In genomic region chr13:73142091-73142490, GRCh38 we compare ENCODE assay signal across 10 cellular contexts.
DNase-seq lines count a peak whose midpoint lies in the region; ATAC-seq, FAIRE-seq and TF ChIP-seq lines count a peak whose summit lies in the region.
"Had no signal": no experiment of that assay in that cellular context is flagged by ENCODE, and none has a peak within 500 bp of the region (broad histone marks: within the 10 kb centered on the region; RNA-seq: fewer than 3 reads in every experiment).

No MANE protein-coding gene starts in this region.

- TF ChIP-seq CTCF in cardiac muscle cell (IDR thresholded peaks at IDR 0.05; ENCODE audit: low read depth, low read length) (no peak), lower lobe of right lung (IDR thresholded peaks at IDR 0.05) (no peak), thyroid gland (IDR thresholded peaks at IDR 0.05) (no peak)

- TF ChIP-seq POLR2A in thyroid gland (IDR thresholded peaks at IDR 0.05) = peak in 1 of 2 donors; percentile 16
- TF ChIP-seq POLR2A in GM12891 (IDR thresholded peaks at IDR 0.05; ENCODE audit: low read depth, low read length) = no peak

- H3K9me3 ChIP-seq in cardiac muscle cell (ENCODE audit: low read depth) = no peaks in the 10 kb centered on the region
- H3K9me3 ChIP-seq in lower lobe of right lung = no peaks in the 10 kb centered on the region
- H3K9me3 ChIP-seq in thyroid gland = no peaks in the 10 kb centered on the region

- intact Hi-C loops in Right ventricle myocardium superior (cut with DNase I) = no loop called here
- intact Hi-C loops in lower lobe of right lung (cut with DNase I) = no loop called here
- intact Hi-C loops in thyroid gland (cut with DNase I) = no loop called here

- WGBS in thyroid gland, 2 donors = 26 to 38% methylated on average over 5 of the region's 5 CpGs

- DNase-seq in cardiac muscle cell (ENCODE audit: low read depth in 1 of 2, low spot score in 1 of 2) (peak; percentile 10 to 31), Right ventricle myocardium superior (no peak), NCI-H748 treated with DMSO at 0.1 percent for 48 hours (lab: John Stamatoyannopoulos, UW) (peak; percentile 77), lower lobe of right lung (no peak), thyroid gland (peak; percentile 52 to 60), islet precursor cell (no peak), GM12891 (ENCODE audit: insufficient read length, low spot score) (no peak), SKM-1 treated with dmso at 0.1 percent for 144 hours (lab: John Stamatoyannopoulos, UW; ENCODE audit: unreplicated experiment) (no peak)
- DNase-seq: activated CD8-positive, alpha-beta T cell treated with anti-CD3 and anti-CD28 coated beads, Interleukin-2, amount 10 ng/mL, durations not matched to agents 7 days and 5 days; midbrain had no signal

- H3K36me3 ChIP-seq in cardiac muscle cell (no peaks in the 10 kb centered on the region), lower lobe of right lung (no peaks in the 10 kb centered on the region), thyroid gland (no peaks in the 10 kb centered on the region)

- peaks cover 11% of the 10 kb centered on the region for H3K4me1 ChIP-seq in cardiac muscle cell (ENCODE audit: low read depth)
- peaks cover 10% of the 10 kb centered on the region for H3K4me1 ChIP-seq in lower lobe of right lung
- peaks cover 21 to 36% of the 10 kb centered on the region in 2 donors for H3K4me1 ChIP-seq in thyroid gland

- peak overlapping the region; percentile 48 for H3K27ac ChIP-seq in cardiac muscle cell
- peak overlapping the region; percentile 4 for H3K27ac ChIP-seq in lower lobe of right lung
- peak overlapping the region; percentile 63 to 93 (median 78) for H3K27ac ChIP-seq in thyroid gland

- no peak overlapping the region for H3K4me3 ChIP-seq in cardiac muscle cell
- H3K4me3 ChIP-seq in lower lobe of right lung = peak overlapping the region; percentile 17
- no peak overlapping the region for H3K4me3 ChIP-seq in thyroid gland (replicated peaks in 1 of 3)

- no peak for FAIRE-seq in GM12891 (lab: Jason Lieb, UNC)

- H3K27me3 ChIP-seq in cardiac muscle cell (no peaks in the 10 kb centered on the region), lower lobe of right lung (ENCODE audit: low read depth) (no peaks in the 10 kb centered on the region), thyroid gland (no peaks in the 10 kb centered on the region)

- no peak for ATAC-seq in Right ventricle myocardium superior (ENCODE audit: poor library complexity)
- peak; percentile 6 to 24 for ATAC-seq in lower lobe of right lung
- ATAC-seq: activated CD8-positive, alpha-beta T cell treated with anti-CD3 and anti-CD28 coated beads, Interleukin-2, amount 10 ng/mL, durations not matched to agents 7 days and 5 days had no signal

TF ChIP-seq in GM12891, 5 proteins besides CTCF, POLR2A, EP300 and RAD21:
- TF ChIP-seq PAX5 (IDR thresholded peaks at IDR 0.05; ENCODE audit: insufficient read depth, low read length, severe bottlenecking) (no peak), POU2F2 (IDR thresholded peaks at IDR 0.05; ENCODE audit: low read depth, low read length) (no peak), POLR2AphosphoS5 (IDR thresholded peaks at IDR 0.05; ENCODE audit: low read depth, low read length) (no peak), SPI1 (IDR thresholded peaks at IDR 0.05; ENCODE audit: low read depth, low read length) (no peak), TAF1 (IDR thresholded peaks at IDR 0.05; ENCODE audit: low read depth, low read length) (no peak)

Comparison
In these comparisons a context has a peak if more than half of its experiments do, and no peak if none do; other contexts are left out.
1. DNase-seq: peak in cardiac muscle cell (2 of 2), NCI-H748 treated with DMSO at 0.1 percent for 48 hours (single experiment) and thyroid gland (2 of 2); none in Right ventricle myocardium superior (single experiment), lower lobe of right lung (single experiment), islet precursor cell (single experiment), GM12891 (single experiment) and SKM-1 treated with dmso at 0.1 percent for 144 hours (single experiment).
2. H3K27ac ChIP-seq: peak in every context shown above with its lines; median percentile 78 in thyroid gland; 48 in cardiac muscle cell; 4 in lower lobe of right lung.